ENCODE assay signal across 1 cellular context in the genomic region with DNA sequence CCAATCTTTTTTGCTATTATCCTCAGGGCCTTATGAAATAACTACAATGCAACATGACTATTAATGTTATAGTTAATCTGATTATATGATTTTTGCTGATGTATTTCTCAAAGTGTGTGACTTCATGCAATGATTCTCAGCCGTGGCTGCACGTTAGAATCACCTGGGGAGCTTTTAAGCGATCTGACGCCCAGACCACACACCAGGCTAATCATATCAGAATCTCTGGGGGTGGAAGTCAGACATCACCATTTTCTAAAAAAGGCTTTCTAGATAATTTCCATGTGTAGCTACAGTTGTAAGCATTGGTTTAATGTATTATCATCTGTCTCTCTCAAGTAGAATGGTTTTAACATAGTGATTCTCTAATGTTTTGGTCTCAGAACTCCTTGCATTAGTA.
TF ChIP-seq lines count a peak whose summit lies in the region.

No MANE protein-coding gene starts in this region.

TF ChIP-seq in HEK293, 187 proteins besides CTCF, POLR2A, EP300 and RAD21 (continued from another document):
- TF ChIP-seq, protein P1, sequence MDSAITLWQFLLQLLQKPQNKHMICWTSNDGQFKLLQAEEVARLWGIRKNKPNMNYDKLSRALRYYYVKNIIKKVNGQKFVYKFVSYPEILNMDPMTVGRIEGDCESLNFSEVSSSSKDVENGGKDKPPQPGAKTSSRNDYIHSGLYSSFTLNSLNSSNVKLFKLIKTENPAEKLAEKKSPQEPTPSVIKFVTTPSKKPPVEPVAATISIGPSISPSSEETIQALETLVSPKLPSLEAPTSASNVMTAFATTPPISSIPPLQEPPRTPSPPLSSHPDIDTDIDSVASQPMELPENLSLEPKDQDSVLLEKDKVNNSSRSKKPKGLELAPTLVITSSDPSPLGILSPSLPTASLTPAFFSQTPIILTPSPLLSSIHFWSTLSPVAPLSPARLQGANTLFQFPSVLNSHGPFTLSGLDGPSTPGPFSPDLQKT (IDR thresholded peaks at IDR 0.05; ENCODE audit: borderline replicate concordance, low read depth, low read length): no peak
- TF ChIP-seq ZNF274 (IDR thresholded peaks at IDR 0.05; ENCODE audit: low read length): no peak
- no peak for TF ChIP-seq ZNF274 (tag by site-specific recombination; IDR thresholded peaks at IDR 0.05; ENCODE audit: borderline replicate concordance)
- TF ChIP-seq IKZF3 (tag by site-specific recombination; IDR thresholded peaks at IDR 0.05): no peak
- TF ChIP-seq ZNF677 (tag by site-specific recombination; IDR thresholded peaks at IDR 0.05): no peak
